17 cellular contexts compared by ENCODE assay signal in the genomic region with DNA sequence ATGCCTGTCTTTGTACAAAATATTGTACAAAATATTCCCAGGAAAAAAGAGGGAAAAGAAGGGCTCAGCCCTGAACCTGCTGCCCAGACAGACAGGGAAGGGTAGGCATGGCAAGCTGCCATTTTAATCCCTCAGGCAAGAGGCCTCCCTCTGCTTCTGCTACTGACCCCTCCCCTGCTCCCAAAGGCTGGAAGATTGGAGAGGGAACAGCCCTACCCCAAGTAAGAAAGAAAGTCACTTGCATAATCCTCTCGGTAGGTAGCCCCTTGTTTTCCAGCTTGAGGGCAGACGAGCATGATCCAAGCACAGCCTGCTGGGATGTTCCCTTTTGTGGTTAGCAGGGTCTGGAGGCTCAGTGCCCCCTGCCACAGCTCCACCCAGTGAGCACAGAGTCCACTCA.
"Had no signal": no experiment of that assay in that cellular context is flagged by ENCODE, and none has a peak within 500 bp of the region (broad histone marks: within the 10 kb centered on the region; RNA-seq: fewer than 3 reads in every experiment).

No MANE protein-coding gene starts in this region.

- H3K4me1 ChIP-seq: parathyroid adenoma had no signal

- H3K4me3 ChIP-seq: dorsolateral prefrontal cortex, tibial artery had no signal

- H3K9me3 ChIP-seq: neutrophil, tibial artery had no signal

- DNase-seq: activated CD4-positive, alpha-beta T cell treated with anti-CD3 and anti-CD28 coated beads, Interleukin-2, amount 50 U/mL, for 4 hours; activated gamma-delta T cell treated with Interleukin-2 at 50 U/mL for 16 hours; caudate nucleus; foreskin keratinocyte; immature natural killer cell; kidney glomerular epithelial cell; naive thymus-derived CD4-positive, alpha-beta T cell; stimulated activated CD8-positive, alpha-beta memory T cell treated with anti-CD3 and anti-CD28 coated beads, Interleukin-4, amount 100 ng/mL, for 48 hours; stimulated activated naive CD8-positive, alpha-beta T cell treated with anti-CD3 and anti-CD28 coated beads, Interleukin-15, Interleukin-2, amounts not matched to agents 100 U/mL and 50 U/mL, for 24 hours; substantia nigra; SW 1271; T-helper 2 cell; tibial artery; WERI-Rb-1 had no signal

- H3K27ac ChIP-seq: foreskin keratinocyte, neutrophil, parathyroid adenoma, WERI-Rb-1 had no signal

- H3K27me3 ChIP-seq: dorsolateral prefrontal cortex, foreskin keratinocyte, tibial artery had no signal

- H3K9ac ChIP-seq: parathyroid adenoma had no signal

- ATAC-seq: foreskin keratinocyte; naive thymus-derived CD4-positive, alpha-beta T cell; stimulated activated naive CD8-positive, alpha-beta T cell treated with anti-CD3 and anti-CD28 coated beads, Interleukin-15, Interleukin-2, amounts not matched to agents 100 U/mL and 50 U/mL, for 24 hours had no signal

- H3K36me3 ChIP-seq: neutrophil had no signal
